7 cellular contexts compared by ENCODE assay signal in the genomic region with DNA sequence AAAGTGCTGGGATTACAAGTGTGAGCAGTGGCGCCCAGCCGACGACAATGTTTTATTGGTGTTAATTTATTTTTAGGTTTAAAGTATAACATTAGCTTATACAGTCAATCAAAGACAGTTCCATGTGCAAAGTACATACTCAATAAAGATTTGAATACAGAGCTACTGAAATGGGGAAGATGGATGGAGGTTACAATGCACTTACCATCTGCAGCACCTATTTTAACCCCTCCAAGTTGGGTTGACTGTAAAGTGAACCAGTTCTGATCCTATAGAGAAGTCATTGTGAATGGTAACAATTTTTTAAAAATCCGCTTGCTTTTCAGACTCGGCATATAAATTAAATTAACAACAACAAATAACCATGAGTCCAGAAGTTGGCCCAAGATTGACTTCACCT. TPM values are rescaled to one million over a fixed set of nuclear protein-coding genes. Genes with fewer than 3 reads are reported as not detected.
DNase-seq lines count a peak whose midpoint lies in the region; ATAC-seq lines count a peak whose summit lies in the region.

No MANE protein-coding gene starts in this region.

- peak overlapping the region; percentile 59 for H3K4me3 ChIP-seq in HUES48 (ENCODE audit: low read depth, low read length)
- H3K4me3 ChIP-seq in iPS-18a (ENCODE audit: low read length) = peak overlapping the region; percentile 65

- peaks cover 26% of the 10 kb centered on the region for H3K4me1 Mint-ChIP-seq in activated CD8-positive, alpha-beta T cell treated with anti-CD3 and anti-CD28 coated beads, Interleukin-2, amount 10 ng/mL, durations not matched to agents 7 days and 5 days (ENCODE audit: low read depth)
- peaks cover 27% of the 10 kb centered on the region for H3K4me1 Mint-ChIP-seq in stimulated activated naive CD8-positive, alpha-beta T cell treated with anti-CD3 and anti-CD28 coated beads, Interleukin-15, amount 100 ng/mL, for 72 hours

- no peaks in the 10 kb centered on the region for H3K27me3 Mint-ChIP-seq in activated CD8-positive, alpha-beta T cell treated with anti-CD3 and anti-CD28 coated beads, Interleukin-2, amount 10 ng/mL, durations not matched to agents 7 days and 5 days (ENCODE audit: low read depth)
- H3K27me3 Mint-ChIP-seq in stimulated activated naive CD8-positive, alpha-beta T cell treated with anti-CD3 and anti-CD28 coated beads, Interleukin-15, amount 100 ng/mL, for 72 hours = no peaks in the 10 kb centered on the region

- peak overlapping the region; percentile 74 for H3K4me3 Mint-ChIP-seq in activated CD8-positive, alpha-beta T cell treated with anti-CD3 and anti-CD28 coated beads, Interleukin-2, amount 10 ng/mL, durations not matched to agents 7 days and 5 days
- H3K4me3 Mint-ChIP-seq in stimulated activated naive CD8-positive, alpha-beta T cell treated with anti-CD3 and anti-CD28 coated beads, Interleukin-15, amount 100 ng/mL, for 72 hours = peak overlapping the region; percentile 86 to 99

- CTCF ChIA-PET in activated CD8-positive, alpha-beta T cell treated with anti-CD3 and anti-CD28 coated beads, Interleukin-2, amount 10 ng/mL, durations not matched to agents 7 days and 5 days (lab: Charles Lee) = interaction anchor here (1.0 to 4.3 kb wide), 7 partner anchors 9 to 371 kb away, joined by 3 to 21 read pairs (median 3); a partner anchor contains a TSS

- ATAC-seq in activated CD8-positive, alpha-beta T cell treated with anti-CD3 and anti-CD28 coated beads, Interleukin-2, amount 10 ng/mL, durations not matched to agents 7 days and 5 days = no peak
- ATAC-seq in stimulated activated naive CD8-positive, alpha-beta T cell treated with anti-CD3 and anti-CD28 coated beads, Interleukin-15, amount 100 ng/mL, for 72 hours = no peak
- no peak for ATAC-seq in HG03442 (IDR thresholded peaks at IDR 0.05; ENCODE audit: unreplicated experiment)

- POLR2A ChIA-PET in activated CD8-positive, alpha-beta T cell treated with anti-CD3 and anti-CD28 coated beads, Interleukin-2, amount 10 ng/mL, durations not matched to agents 7 days and 5 days (lab: Charles Lee) = interaction anchor here (0.7 to 3.1 kb wide), 7 partner anchors 8 to 178 kb away, joined by 3 to 15 read pairs (median 3); a partner anchor contains a TSS

- H3K9me3 Mint-ChIP-seq in activated CD8-positive, alpha-beta T cell treated with anti-CD3 and anti-CD28 coated beads, Interleukin-2, amount 10 ng/mL, durations not matched to agents 7 days and 5 days (ENCODE audit: insufficient read depth) = no peaks in the 10 kb centered on the region
- H3K9me3 Mint-ChIP-seq in stimulated activated naive CD8-positive, alpha-beta T cell treated with anti-CD3 and anti-CD28 coated beads, Interleukin-15, amount 100 ng/mL, for 72 hours = no peaks in the 10 kb centered on the region

- no peaks in the 10 kb centered on the region for H3K9me3 ChIP-seq in HUES48 (ENCODE audit: control insufficient read depth, insufficient read depth, low read length)
- no peaks in the 10 kb centered on the region for H3K9me3 ChIP-seq in iPS-18a (ENCODE audit: control insufficient read depth, low read depth, low read length)

- peak overlapping the region; percentile 62 for H3K27ac Mint-ChIP-seq in activated CD8-positive, alpha-beta T cell treated with anti-CD3 and anti-CD28 coated beads, Interleukin-2, amount 10 ng/mL, durations not matched to agents 7 days and 5 days
- H3K27ac Mint-ChIP-seq in stimulated activated naive CD8-positive, alpha-beta T cell treated with anti-CD3 and anti-CD28 coated beads, Interleukin-15, amount 100 ng/mL, for 72 hours = no peak overlapping the region

- H3K36me3 ChIP-seq in HUES48 (ENCODE audit: control insufficient read depth, insufficient read depth, low read length) (no peaks in the 10 kb centered on the region), iPS-18a (ENCODE audit: control insufficient read depth, low read depth, low read length) (no peaks in the 10 kb centered on the region)

- H3K27ac ChIP-seq in HUES48 (ENCODE audit: low read depth, low read length) (peak overlapping the region; percentile 74), iPS-18a (ENCODE audit: low read length) (peak overlapping the region; percentile 11)

- DNase-seq in activated CD8-positive, alpha-beta T cell treated with anti-CD3 and anti-CD28 coated beads, Interleukin-2, amount 10 ng/mL, durations not matched to agents 7 days and 5 days = no peak
- no peak for DNase-seq in stimulated activated naive CD8-positive, alpha-beta T cell treated with anti-CD3 and anti-CD28 coated beads, Interleukin-15, amount 100 ng/mL, for 72 hours
- DNase-seq in GM19238 (ENCODE audit: insufficient read length, low spot score) = no peak
- DNase-seq in GF-D8 (lab: John Stamatoyannopoulos, UW) = no peak

- H3K9ac ChIP-seq in HUES48 (ENCODE audit: low read depth, low read length) (no peak overlapping the region; the same call in 1 of the 2 replicates), iPS-18a (ENCODE audit: low read length) (peak overlapping the region; percentile 65)

- H3K27me3 ChIP-seq in HUES48 (ENCODE audit: control insufficient read depth, insufficient read depth, low read length) = no peaks in the 10 kb centered on the region
- no peaks in the 10 kb centered on the region for H3K27me3 ChIP-seq in iPS-18a (ENCODE audit: control insufficient read depth, insufficient read depth, low read length)

- 0 out of 2 replicates have a peak, but pooled peaks cover 8% of the 10 kb centered on the region for H3K4me1 ChIP-seq in HUES48 (ENCODE audit: control insufficient read depth, insufficient read depth, low read length)
- peaks cover 9% of the 10 kb centered on the region for H3K4me1 ChIP-seq in iPS-18a (ENCODE audit: control insufficient read depth, low read depth, low read length)

- peaks cover 3% of the 10 kb centered on the region for H3K36me3 Mint-ChIP-seq in activated CD8-positive, alpha-beta T cell treated with anti-CD3 and anti-CD28 coated beads, Interleukin-2, amount 10 ng/mL, durations not matched to agents 7 days and 5 days (ENCODE audit: low read depth)

RNA-seq across cellular contexts. Expression of a gene that starts 0.7 kb away (rescaled TPM):
- total RNA-seq in activated CD8-positive, alpha-beta T cell treated with anti-CD3 and anti-CD28 coated beads, Interleukin-2, amount 10 ng/mL, durations not matched to agents 7 days and 5 days = 10 to 100 TPM; 20.0 to 22.8 TPM

RNA-seq across cellular contexts. Expression of a gene that starts 7.7 kb away (rescaled TPM):
- total RNA-seq in activated CD8-positive, alpha-beta T cell treated with anti-CD3 and anti-CD28 coated beads, Interleukin-2, amount 10 ng/mL, durations not matched to agents 7 days and 5 days = 1 to 10 TPM; 1.2 to 1.4 TPM

RNA-seq across cellular contexts. Expression of a gene that starts 19.5 kb away (rescaled TPM):
- total RNA-seq in activated CD8-positive, alpha-beta T cell treated with anti-CD3 and anti-CD28 coated beads, Interleukin-2, amount 10 ng/mL, durations not matched to agents 7 days and 5 days = 100 to 1,000 TPM; 111 to 113 TPM

RNA-seq across cellular contexts. Expression of a gene that starts 39.3 kb away (rescaled TPM):
- total RNA-seq in activated CD8-positive, alpha-beta T cell treated with anti-CD3 and anti-CD28 coated beads, Interleukin-2, amount 10 ng/mL, durations not matched to agents 7 days and 5 days = 1 to 10 TPM; 5.5 TPM

RNA-seq across cellular contexts. Expression of a gene that starts 44.3 kb away (rescaled TPM):
- total RNA-seq in activated CD8-positive, alpha-beta T cell treated with anti-CD3 and anti-CD28 coated beads, Interleukin-2, amount 10 ng/mL, durations not matched to agents 7 days and 5 days = 100 to 1,000 TPM; 257 to 275 TPM
